ENCODE assay signal across 20 cellular contexts in the genomic region with DNA sequence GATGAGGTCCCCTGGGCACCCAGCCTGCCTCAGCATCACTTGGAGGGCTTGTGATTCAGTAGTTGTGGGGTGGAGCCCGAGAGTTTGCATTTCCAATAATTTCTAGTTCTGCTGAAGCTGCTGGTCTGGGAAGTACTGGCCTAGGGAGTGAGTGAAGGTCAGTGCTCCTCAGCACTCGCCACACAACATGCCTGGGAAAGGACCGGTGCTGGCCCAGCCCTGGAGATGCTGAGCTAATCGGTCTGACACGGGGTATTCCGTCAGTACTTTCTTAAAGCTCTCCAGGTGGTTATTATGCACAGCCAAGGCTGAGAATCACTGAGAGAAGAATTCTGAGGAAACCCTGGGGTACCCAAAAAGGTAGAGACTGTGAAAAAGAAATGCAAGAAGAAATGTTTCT.
A peak's percentile ranks its signal among the peaks of the same experiment; 100 is the strongest.
DNase-seq lines count a peak whose midpoint lies in the region; ATAC-seq and TF ChIP-seq lines count a peak whose summit lies in the region.
"Had no signal": no experiment of that assay in that cellular context is flagged by ENCODE, and none has a peak within 500 bp of the region (broad histone marks: within the 10 kb centered on the region; RNA-seq: fewer than 3 reads in every experiment).

No MANE protein-coding gene starts in this region.

- no peak for TF ChIP-seq CTCF in brain (conservative IDR thresholded peaks at IDR 0.05)

- ATAC-seq in activated naive CD8-positive, alpha-beta T cell treated with anti-CD3 and anti-CD28 coated beads, Interleukin-2, amount 50 U/mL, for 24 hours: no peak
- ATAC-seq in natural killer cell treated with Interleukin-12 subunit alpha and Interleukin-12 subunit beta and Interleukin-15 and Interleukin-18, amount 100 ng/mL, for 72 hours: no peak
- ATAC-seq in GM21786 (IDR thresholded peaks at IDR 0.05; ENCODE audit: unreplicated experiment) (no peak), HG02852 (IDR thresholded peaks at IDR 0.05; ENCODE audit: unreplicated experiment) (no peak)
- ATAC-seq: HCT116 had no signal

- no peak overlapping the region for H3K4me3 Mint-ChIP-seq in activated naive CD8-positive, alpha-beta T cell treated with anti-CD3 and anti-CD28 coated beads for 36 hours
- no peak overlapping the region for H3K4me3 Mint-ChIP-seq in activated naive CD8-positive, alpha-beta T cell treated with anti-CD3 and anti-CD28 coated beads, Interleukin-2, amount 50 U/mL, for 24 hours
- no peak overlapping the region for H3K4me3 Mint-ChIP-seq in brain
- no peak overlapping the region for H3K4me3 Mint-ChIP-seq in natural killer cell treated with Interleukin-12 subunit alpha and Interleukin-12 subunit beta and Interleukin-15 and Interleukin-18, amount 100 ng/mL, for 72 hours
- no peak overlapping the region for H3K4me3 Mint-ChIP-seq in activated T-cell treated with anti-CD3 and anti-CD28 coated beads, Interleukin-2, amount 50 U/mL, for 24 hours
- H3K4me3 Mint-ChIP-seq: CD8-positive, alpha-beta memory T cell had no signal

- no peaks in the 10 kb centered on the region for H3K27me3 Mint-ChIP-seq in activated naive CD8-positive, alpha-beta T cell treated with anti-CD3 and anti-CD28 coated beads for 36 hours
- no peaks in the 10 kb centered on the region for H3K27me3 Mint-ChIP-seq in activated naive CD8-positive, alpha-beta T cell treated with anti-CD3 and anti-CD28 coated beads, Interleukin-2, amount 50 U/mL, for 24 hours
- no peaks in the 10 kb centered on the region for H3K27me3 Mint-ChIP-seq in brain
- H3K27me3 Mint-ChIP-seq in natural killer cell treated with Interleukin-12 subunit alpha and Interleukin-12 subunit beta and Interleukin-15 and Interleukin-18, amount 100 ng/mL, for 72 hours: no peaks in the 10 kb centered on the region
- no peaks in the 10 kb centered on the region for H3K27me3 Mint-ChIP-seq in activated T-cell treated with anti-CD3 and anti-CD28 coated beads, Interleukin-2, amount 50 U/mL, for 24 hours
- H3K27me3 Mint-ChIP-seq: CD8-positive, alpha-beta memory T cell had no signal

- peak overlapping the region; percentile 13 for H3K27ac Mint-ChIP-seq in activated naive CD8-positive, alpha-beta T cell treated with anti-CD3 and anti-CD28 coated beads for 36 hours
- no peak overlapping the region for H3K27ac Mint-ChIP-seq in activated naive CD8-positive, alpha-beta T cell treated with anti-CD3 and anti-CD28 coated beads, Interleukin-2, amount 50 U/mL, for 24 hours
- H3K27ac Mint-ChIP-seq in brain: peak overlapping the region in 3 of 5 experiments; percentile 19 to 90 (median 54)
- peak overlapping the region; percentile 44 to 69 for H3K27ac Mint-ChIP-seq in natural killer cell treated with Interleukin-12 subunit alpha and Interleukin-12 subunit beta and Interleukin-15 and Interleukin-18, amount 100 ng/mL, for 72 hours
- H3K27ac Mint-ChIP-seq in activated T-cell treated with anti-CD3 and anti-CD28 coated beads, Interleukin-2, amount 50 U/mL, for 24 hours: no peak overlapping the region

- peaks cover 34% of the 10 kb centered on the region for H3K4me1 Mint-ChIP-seq in activated naive CD8-positive, alpha-beta T cell treated with anti-CD3 and anti-CD28 coated beads for 36 hours
- peaks cover 31% of the 10 kb centered on the region for H3K4me1 Mint-ChIP-seq in activated naive CD8-positive, alpha-beta T cell treated with anti-CD3 and anti-CD28 coated beads, Interleukin-2, amount 50 U/mL, for 24 hours
- H3K4me1 Mint-ChIP-seq in brain: peaks cover 87% of the 10 kb centered on the region
- H3K4me1 Mint-ChIP-seq in natural killer cell treated with Interleukin-12 subunit alpha and Interleukin-12 subunit beta and Interleukin-15 and Interleukin-18, amount 100 ng/mL, for 72 hours (ENCODE audit: low read depth in 2 of 2): peaks cover 31 to 32% of the 10 kb centered on the region in 2 donors
- H3K4me1 Mint-ChIP-seq in activated T-cell treated with anti-CD3 and anti-CD28 coated beads, Interleukin-2, amount 50 U/mL, for 24 hours (ENCODE audit: low read depth): peaks cover 56% of the 10 kb centered on the region

- DNase-seq in activated naive CD8-positive, alpha-beta T cell treated with anti-CD3 and anti-CD28 coated beads for 36 hours: no peak
- no peak for DNase-seq in activated naive CD8-positive, alpha-beta T cell treated with anti-CD3 and anti-CD28 coated beads, Interleukin-2, amount 50 U/mL, for 24 hours
- no peak for DNase-seq in natural killer cell treated with Interleukin-12 subunit alpha and Interleukin-12 subunit beta and Interleukin-15 and Interleukin-18, amount 100 ng/mL, for 72 hours (ENCODE audit: low spot score)
- no peak for DNase-seq in midbrain (lab: John Stamatoyannopoulos, UW)
- no peak for DNase-seq in activated T-cell treated with anti-CD3 and anti-CD28 coated beads, Interleukin-2, amount 50 U/mL, for 24 hours
- DNase-seq: 8988T; CD8-positive, alpha-beta memory T cell; EL; IMR-90; Karpas-422; NCI-H1417 treated with DMSO at 0.1 percent for 48 hours; NCI-H187 treated with DMSO at 0.1 percent for 48 hours; NCI-H2227 treated with DMSO at 0.1 percent for 48 hours; NCI-H524; OCI-M1; Right ventricle myocardium superior had no signal

- H3K36me3 Mint-ChIP-seq in activated naive CD8-positive, alpha-beta T cell treated with anti-CD3 and anti-CD28 coated beads for 36 hours: peaks cover 15% of the 10 kb centered on the region
- H3K36me3 Mint-ChIP-seq in activated naive CD8-positive, alpha-beta T cell treated with anti-CD3 and anti-CD28 coated beads, Interleukin-2, amount 50 U/mL, for 24 hours (ENCODE audit: low read depth): peaks cover 8% of the 10 kb centered on the region
- H3K36me3 Mint-ChIP-seq in brain: peaks cover 27% of the 10 kb centered on the region
- H3K36me3 Mint-ChIP-seq in natural killer cell treated with Interleukin-12 subunit alpha and Interleukin-12 subunit beta and Interleukin-15 and Interleukin-18, amount 100 ng/mL, for 72 hours: no peaks in the 10 kb centered on the region
- peaks cover 33% of the 10 kb centered on the region for H3K36me3 Mint-ChIP-seq in activated T-cell treated with anti-CD3 and anti-CD28 coated beads, Interleukin-2, amount 50 U/mL, for 24 hours (ENCODE audit: low read depth)

- no peaks in the 10 kb centered on the region for H3K9me3 Mint-ChIP-seq in activated naive CD8-positive, alpha-beta T cell treated with anti-CD3 and anti-CD28 coated beads for 36 hours
- H3K9me3 Mint-ChIP-seq in activated naive CD8-positive, alpha-beta T cell treated with anti-CD3 and anti-CD28 coated beads, Interleukin-2, amount 50 U/mL, for 24 hours: no peaks in the 10 kb centered on the region
- H3K9me3 Mint-ChIP-seq in brain: no peaks in the 10 kb centered on the region
- no peaks in the 10 kb centered on the region for H3K9me3 Mint-ChIP-seq in natural killer cell treated with Interleukin-12 subunit alpha and Interleukin-12 subunit beta and Interleukin-15 and Interleukin-18, amount 100 ng/mL, for 72 hours
- H3K9me3 Mint-ChIP-seq in activated T-cell treated with anti-CD3 and anti-CD28 coated beads, Interleukin-2, amount 50 U/mL, for 24 hours: no peaks in the 10 kb centered on the region
- H3K9me3 Mint-ChIP-seq: CD8-positive, alpha-beta memory T cell had no signal

Comparison
In these comparisons a context has a peak if more than half of its experiments do, and no peak if none do; other contexts are left out.
1. H3K27ac Mint-ChIP-seq: peak in activated naive CD8-positive, alpha-beta T cell treated with anti-CD3 and anti-CD28 coated beads for 36 hours (single experiment), brain (3 of 5) and natural killer cell treated with Interleukin-12 subunit alpha and Interleukin-12 subunit beta and Interleukin-15 and Interleukin-18, amount 100 ng/mL, for 72 hours (2 of 2); none in activated naive CD8-positive, alpha-beta T cell treated with anti-CD3 and anti-CD28 coated beads, Interleukin-2, amount 50 U/mL, for 24 hours (single experiment) and activated T-cell treated with anti-CD3 and anti-CD28 coated beads, Interleukin-2, amount 50 U/mL, for 24 hours (single experiment).